ENCODE assay signal across 1 cellular context in genomic region chr6:148497717-148498116, GRCh38.
TF ChIP-seq lines count a peak whose summit lies in the region.

No MANE protein-coding gene starts in this region.

TF ChIP-seq in IMR-90, 13 proteins besides CTCF, POLR2A, EP300 and RAD21:
- TF ChIP-seq NFE2L2 (IDR thresholded peaks at IDR 0.05; ENCODE audit: low read depth, low read length) (no peak), MXI1 (IDR thresholded peaks at IDR 0.05; ENCODE audit: borderline replicate concordance, low read depth, low read length) (no peak), MAZ (IDR thresholded peaks at IDR 0.05; ENCODE audit: borderline replicate concordance, low read depth, low read length) (no peak), USF2 (IDR thresholded peaks at IDR 0.05; ENCODE audit: low read depth, low read length) (no peak)
